ENCODE assay signal across 1 cellular context in the genomic region with DNA sequence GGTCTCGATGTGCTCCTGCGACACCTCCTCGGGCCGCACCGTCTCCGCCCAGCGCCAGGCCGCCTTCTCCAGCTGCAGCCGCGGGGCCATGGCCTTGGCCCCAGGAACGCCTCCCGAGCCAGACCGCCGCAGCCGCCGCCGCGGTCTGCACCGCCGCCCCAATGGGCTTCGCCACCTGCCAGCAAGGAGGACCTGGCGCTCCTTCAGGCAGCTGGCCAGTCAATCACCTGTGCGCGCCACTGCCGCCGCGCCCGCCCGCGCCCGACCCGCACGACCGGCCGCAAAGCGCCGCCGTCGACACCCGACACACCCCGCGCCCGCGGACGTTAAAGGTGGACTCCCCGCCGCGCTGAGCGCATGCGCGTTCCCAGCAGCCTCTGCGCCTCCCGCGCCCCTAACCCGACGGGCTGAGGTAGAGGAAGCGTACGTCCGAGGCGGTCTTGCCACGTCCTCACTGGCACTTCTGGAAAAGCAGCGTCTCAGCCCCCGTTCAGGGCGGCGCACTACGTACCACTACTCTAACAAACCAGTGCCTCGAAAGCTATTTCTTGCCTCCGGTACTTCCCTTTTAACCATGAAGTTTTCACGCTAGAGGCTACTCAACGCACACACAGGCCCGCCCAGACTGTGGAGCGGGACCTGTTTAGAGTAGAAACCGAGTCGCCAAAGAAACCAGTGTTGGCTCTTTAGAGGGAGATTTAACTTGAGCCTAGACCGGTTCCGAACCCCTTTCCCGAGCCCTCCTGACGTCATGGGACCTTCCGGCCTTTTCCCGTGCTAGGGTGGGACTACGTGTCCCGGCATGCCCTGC.
A peak's percentile ranks its signal among the peaks of the same experiment; 100 is the strongest.
TF ChIP-seq lines count a peak whose summit lies in the region.

A gene with protein sequence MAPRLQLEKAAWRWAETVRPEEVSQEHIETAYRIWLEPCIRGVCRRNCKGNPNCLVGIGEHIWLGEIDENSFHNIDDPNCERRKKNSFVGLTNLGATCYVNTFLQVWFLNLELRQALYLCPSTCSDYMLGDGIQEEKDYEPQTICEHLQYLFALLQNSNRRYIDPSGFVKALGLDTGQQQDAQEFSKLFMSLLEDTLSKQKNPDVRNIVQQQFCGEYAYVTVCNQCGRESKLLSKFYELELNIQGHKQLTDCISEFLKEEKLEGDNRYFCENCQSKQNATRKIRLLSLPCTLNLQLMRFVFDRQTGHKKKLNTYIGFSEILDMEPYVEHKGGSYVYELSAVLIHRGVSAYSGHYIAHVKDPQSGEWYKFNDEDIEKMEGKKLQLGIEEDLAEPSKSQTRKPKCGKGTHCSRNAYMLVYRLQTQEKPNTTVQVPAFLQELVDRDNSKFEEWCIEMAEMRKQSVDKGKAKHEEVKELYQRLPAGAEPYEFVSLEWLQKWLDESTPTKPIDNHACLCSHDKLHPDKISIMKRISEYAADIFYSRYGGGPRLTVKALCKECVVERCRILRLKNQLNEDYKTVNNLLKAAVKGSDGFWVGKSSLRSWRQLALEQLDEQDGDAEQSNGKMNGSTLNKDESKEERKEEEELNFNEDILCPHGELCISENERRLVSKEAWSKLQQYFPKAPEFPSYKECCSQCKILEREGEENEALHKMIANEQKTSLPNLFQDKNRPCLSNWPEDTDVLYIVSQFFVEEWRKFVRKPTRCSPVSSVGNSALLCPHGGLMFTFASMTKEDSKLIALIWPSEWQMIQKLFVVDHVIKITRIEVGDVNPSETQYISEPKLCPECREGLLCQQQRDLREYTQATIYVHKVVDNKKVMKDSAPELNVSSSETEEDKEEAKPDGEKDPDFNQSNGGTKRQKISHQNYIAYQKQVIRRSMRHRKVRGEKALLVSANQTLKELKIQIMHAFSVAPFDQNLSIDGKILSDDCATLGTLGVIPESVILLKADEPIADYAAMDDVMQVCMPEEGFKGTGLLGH (minus strand): TSS at position 282 of the 811 bp plus-strand sequence. CDS start 192 bp downstream, at position 90.

TF ChIP-seq in GM12878, 131 proteins besides CTCF, POLR2A, EP300 and RAD21 (continued from another document):
- TF ChIP-seq, protein P1, sequence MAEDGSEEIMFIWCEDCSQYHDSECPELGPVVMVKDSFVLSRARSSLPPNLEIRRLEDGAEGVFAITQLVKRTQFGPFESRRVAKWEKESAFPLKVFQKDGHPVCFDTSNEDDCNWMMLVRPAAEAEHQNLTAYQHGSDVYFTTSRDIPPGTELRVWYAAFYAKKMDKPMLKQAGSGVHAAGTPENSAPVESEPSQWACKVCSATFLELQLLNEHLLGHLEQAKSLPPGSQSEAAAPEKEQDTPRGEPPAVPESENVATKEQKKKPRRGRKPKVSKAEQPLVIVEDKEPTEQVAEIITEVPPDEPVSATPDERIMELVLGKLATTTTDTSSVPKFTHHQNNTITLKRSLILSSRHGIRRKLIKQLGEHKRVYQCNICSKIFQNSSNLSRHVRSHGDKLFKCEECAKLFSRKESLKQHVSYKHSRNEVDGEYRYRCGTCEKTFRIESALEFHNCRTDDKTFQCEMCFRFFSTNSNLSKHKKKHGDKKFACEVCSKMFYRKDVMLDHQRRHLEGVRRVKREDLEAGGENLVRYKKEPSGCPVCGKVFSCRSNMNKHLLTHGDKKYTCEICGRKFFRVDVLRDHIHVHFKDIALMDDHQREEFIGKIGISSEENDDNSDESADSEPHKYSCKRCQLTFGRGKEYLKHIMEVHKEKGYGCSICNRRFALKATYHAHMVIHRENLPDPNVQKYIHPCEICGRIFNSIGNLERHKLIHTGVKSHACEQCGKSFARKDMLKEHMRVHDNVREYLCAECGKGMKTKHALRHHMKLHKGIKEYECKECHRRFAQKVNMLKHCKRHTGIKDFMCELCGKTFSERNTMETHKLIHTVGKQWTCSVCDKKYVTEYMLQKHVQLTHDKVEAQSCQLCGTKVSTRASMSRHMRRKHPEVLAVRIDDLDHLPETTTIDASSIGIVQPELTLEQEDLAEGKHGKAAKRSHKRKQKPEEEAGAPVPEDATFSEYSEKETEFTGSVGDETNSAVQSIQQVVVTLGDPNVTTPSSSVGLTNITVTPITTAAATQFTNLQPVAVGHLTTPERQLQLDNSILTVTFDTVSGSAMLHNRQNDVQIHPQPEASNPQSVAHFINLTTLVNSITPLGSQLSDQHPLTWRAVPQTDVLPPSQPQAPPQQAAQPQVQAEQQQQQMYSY (CRISPR knock-in tag; IDR thresholded peaks at IDR 0.05): no peak
- TF ChIP-seq NFXL1 (IDR thresholded peaks at IDR 0.05; ENCODE audit: borderline replicate concordance) (no peak), ZBED1 (IDR thresholded peaks at IDR 0.05; ENCODE audit: borderline replicate concordance) (no peak; the same call in 1 of the 2 replicates), ASH2L (IDR thresholded peaks at IDR 0.05; ENCODE audit: borderline replicate concordance, low read depth) (no peak), ZNF217 (IDR thresholded peaks at IDR 0.05) (no peak), JUNB (IDR thresholded peaks at IDR 0.05) (no peak; the same call in 1 of the 2 replicates), SP1 (IDR thresholded peaks at IDR 0.05; ENCODE audit: low read depth, low read length) (no peak), GABPA (IDR thresholded peaks at IDR 0.05; ENCODE audit: low read depth) (peak; percentile 82; the same call in 1 of the 2 replicates), NFIC (IDR thresholded peaks at IDR 0.05; ENCODE audit: low read depth, low read length) (no peak), RUNX3 (IDR thresholded peaks at IDR 0.05; ENCODE audit: low read length) (0 out of 2 replicates have a peak, but pooled peaks have one; percentile 30), EED (IDR thresholded peaks at IDR 0.05; ENCODE audit: low read depth) (no peak), NBN (IDR thresholded peaks at IDR 0.05) (peak; percentile 97), MYB (IDR thresholded peaks at IDR 0.05; ENCODE audit: borderline replicate concordance, low read depth, low read length) (peak; percentile 66; the same call in 1 of the 2 replicates), KLF5 (IDR thresholded peaks at IDR 0.05; ENCODE audit: partially characterized antibody) (peak; percentile 79), SREBF1 (IDR thresholded peaks at IDR 0.05; ENCODE audit: low read length) (no peak; the same call in 1 of the 2 replicates), IRF4 (IDR thresholded peaks at IDR 0.05; ENCODE audit: low read depth, low read length) (0 out of 2 replicates have a peak, but pooled peaks have one; percentile 25), PML (IDR thresholded peaks at IDR 0.05; ENCODE audit: low read length) (peak; percentile 93; the same call in 1 of the 2 replicates), NFYA (IDR thresholded peaks at IDR 0.05; ENCODE audit: borderline replicate concordance, low read depth, low read length) (no peak), BHLHE40 (IDR thresholded peaks at IDR 0.05; ENCODE audit: borderline replicate concordance in 1 of 2, low read depth in 2 of 2, low read length in 1 of 2) (peak; percentile 67 to 74; a peak in 3 of 4 replicates), NR2F1 (conservative IDR thresholded peaks at IDR 0.05) (peak; percentile 24; the same call in 1 of the 2 replicates), RB1 (IDR thresholded peaks at IDR 0.05; ENCODE audit: borderline replicate concordance) (peak; percentile 35), FOXK2 (IDR thresholded peaks at IDR 0.05) (no peak)
- TF ChIP-seq, protein P2, sequence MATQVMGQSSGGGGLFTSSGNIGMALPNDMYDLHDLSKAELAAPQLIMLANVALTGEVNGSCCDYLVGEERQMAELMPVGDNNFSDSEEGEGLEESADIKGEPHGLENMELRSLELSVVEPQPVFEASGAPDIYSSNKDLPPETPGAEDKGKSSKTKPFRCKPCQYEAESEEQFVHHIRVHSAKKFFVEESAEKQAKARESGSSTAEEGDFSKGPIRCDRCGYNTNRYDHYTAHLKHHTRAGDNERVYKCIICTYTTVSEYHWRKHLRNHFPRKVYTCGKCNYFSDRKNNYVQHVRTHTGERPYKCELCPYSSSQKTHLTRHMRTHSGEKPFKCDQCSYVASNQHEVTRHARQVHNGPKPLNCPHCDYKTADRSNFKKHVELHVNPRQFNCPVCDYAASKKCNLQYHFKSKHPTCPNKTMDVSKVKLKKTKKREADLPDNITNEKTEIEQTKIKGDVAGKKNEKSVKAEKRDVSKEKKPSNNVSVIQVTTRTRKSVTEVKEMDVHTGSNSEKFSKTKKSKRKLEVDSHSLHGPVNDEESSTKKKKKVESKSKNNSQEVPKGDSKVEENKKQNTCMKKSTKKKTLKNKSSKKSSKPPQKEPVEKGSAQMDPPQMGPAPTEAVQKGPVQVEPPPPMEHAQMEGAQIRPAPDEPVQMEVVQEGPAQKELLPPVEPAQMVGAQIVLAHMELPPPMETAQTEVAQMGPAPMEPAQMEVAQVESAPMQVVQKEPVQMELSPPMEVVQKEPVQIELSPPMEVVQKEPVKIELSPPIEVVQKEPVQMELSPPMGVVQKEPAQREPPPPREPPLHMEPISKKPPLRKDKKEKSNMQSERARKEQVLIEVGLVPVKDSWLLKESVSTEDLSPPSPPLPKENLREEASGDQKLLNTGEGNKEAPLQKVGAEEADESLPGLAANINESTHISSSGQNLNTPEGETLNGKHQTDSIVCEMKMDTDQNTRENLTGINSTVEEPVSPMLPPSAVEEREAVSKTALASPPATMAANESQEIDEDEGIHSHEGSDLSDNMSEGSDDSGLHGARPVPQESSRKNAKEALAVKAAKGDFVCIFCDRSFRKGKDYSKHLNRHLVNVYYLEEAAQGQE (IDR thresholded peaks at IDR 0.05; ENCODE audit: low read depth, low read length): peak; percentile 27; the same call in 1 of the 2 replicates
- TF ChIP-seq, protein P3, sequence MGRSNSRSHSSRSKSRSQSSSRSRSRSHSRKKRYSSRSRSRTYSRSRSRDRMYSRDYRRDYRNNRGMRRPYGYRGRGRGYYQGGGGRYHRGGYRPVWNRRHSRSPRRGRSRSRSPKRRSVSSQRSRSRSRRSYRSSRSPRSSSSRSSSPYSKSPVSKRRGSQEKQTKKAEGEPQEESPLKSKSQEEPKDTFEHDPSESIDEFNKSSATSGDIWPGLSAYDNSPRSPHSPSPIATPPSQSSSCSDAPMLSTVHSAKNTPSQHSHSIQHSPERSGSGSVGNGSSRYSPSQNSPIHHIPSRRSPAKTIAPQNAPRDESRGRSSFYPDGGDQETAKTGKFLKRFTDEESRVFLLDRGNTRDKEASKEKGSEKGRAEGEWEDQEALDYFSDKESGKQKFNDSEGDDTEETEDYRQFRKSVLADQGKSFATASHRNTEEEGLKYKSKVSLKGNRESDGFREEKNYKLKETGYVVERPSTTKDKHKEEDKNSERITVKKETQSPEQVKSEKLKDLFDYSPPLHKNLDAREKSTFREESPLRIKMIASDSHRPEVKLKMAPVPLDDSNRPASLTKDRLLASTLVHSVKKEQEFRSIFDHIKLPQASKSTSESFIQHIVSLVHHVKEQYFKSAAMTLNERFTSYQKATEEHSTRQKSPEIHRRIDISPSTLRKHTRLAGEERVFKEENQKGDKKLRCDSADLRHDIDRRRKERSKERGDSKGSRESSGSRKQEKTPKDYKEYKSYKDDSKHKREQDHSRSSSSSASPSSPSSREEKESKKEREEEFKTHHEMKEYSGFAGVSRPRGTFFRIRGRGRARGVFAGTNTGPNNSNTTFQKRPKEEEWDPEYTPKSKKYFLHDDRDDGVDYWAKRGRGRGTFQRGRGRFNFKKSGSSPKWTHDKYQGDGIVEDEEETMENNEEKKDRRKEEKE (IDR thresholded peaks at IDR 0.05): no peak
- TF ChIP-seq, protein P4, sequence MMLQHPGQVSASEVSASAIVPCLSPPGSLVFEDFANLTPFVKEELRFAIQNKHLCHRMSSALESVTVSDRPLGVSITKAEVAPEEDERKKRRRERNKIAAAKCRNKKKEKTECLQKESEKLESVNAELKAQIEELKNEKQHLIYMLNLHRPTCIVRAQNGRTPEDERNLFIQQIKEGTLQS (IDR thresholded peaks at IDR 0.05; ENCODE audit: borderline replicate concordance, extremely low read depth, low read depth, low read length): peak; percentile 69; the same call in 1 of the 2 replicates
- TF ChIP-seq, protein P5, sequence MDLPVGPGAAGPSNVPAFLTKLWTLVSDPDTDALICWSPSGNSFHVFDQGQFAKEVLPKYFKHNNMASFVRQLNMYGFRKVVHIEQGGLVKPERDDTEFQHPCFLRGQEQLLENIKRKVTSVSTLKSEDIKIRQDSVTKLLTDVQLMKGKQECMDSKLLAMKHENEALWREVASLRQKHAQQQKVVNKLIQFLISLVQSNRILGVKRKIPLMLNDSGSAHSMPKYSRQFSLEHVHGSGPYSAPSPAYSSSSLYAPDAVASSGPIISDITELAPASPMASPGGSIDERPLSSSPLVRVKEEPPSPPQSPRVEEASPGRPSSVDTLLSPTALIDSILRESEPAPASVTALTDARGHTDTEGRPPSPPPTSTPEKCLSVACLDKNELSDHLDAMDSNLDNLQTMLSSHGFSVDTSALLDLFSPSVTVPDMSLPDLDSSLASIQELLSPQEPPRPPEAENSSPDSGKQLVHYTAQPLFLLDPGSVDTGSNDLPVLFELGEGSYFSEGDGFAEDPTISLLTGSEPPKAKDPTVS (IDR thresholded peaks at IDR 0.05; ENCODE audit: low read depth, low read length): no peak
- TF ChIP-seq, protein P6, sequence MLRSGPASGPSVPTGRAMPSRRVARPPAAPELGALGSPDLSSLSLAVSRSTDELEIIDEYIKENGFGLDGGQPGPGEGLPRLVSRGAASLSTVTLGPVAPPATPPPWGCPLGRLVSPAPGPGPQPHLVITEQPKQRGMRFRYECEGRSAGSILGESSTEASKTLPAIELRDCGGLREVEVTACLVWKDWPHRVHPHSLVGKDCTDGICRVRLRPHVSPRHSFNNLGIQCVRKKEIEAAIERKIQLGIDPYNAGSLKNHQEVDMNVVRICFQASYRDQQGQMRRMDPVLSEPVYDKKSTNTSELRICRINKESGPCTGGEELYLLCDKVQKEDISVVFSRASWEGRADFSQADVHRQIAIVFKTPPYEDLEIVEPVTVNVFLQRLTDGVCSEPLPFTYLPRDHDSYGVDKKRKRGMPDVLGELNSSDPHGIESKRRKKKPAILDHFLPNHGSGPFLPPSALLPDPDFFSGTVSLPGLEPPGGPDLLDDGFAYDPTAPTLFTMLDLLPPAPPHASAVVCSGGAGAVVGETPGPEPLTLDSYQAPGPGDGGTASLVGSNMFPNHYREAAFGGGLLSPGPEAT (IDR thresholded peaks at IDR 0.05; ENCODE audit: low read depth): peak; percentile 81
- TF ChIP-seq, protein P7, sequence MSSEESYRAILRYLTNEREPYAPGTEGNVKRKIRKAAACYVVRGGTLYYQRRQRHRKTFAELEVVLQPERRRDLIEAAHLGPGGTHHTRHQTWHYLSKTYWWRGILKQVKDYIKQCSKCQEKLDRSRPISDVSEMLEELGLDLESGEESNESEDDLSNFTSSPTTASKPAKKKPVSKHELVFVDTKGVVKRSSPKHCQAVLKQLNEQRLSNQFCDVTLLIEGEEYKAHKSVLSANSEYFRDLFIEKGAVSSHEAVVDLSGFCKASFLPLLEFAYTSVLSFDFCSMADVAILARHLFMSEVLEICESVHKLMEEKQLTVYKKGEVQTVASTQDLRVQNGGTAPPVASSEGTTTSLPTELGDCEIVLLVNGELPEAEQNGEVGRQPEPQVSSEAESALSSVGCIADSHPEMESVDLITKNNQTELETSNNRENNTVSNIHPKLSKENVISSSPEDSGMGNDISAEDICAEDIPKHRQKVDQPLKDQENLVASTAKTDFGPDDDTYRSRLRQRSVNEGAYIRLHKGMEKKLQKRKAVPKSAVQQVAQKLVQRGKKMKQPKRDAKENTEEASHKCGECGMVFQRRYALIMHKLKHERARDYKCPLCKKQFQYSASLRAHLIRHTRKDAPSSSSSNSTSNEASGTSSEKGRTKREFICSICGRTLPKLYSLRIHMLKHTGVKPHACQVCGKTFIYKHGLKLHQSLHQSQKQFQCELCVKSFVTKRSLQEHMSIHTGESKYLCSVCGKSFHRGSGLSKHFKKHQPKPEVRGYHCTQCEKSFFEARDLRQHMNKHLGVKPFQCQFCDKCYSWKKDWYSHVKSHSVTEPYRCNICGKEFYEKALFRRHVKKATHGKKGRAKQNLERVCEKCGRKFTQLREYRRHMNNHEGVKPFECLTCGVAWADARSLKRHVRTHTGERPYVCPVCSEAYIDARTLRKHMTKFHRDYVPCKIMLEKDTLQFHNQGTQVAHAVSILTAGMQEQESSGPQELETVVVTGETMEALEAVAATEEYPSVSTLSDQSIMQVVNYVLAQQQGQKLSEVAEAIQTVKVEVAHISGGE (CRISPR knock-in tag; IDR thresholded peaks at IDR 0.05): no peak
TF ChIP-seq in GM12878: peak in this region for 65.
